ENCODE assay signal across 21 cellular contexts in the genomic region with DNA sequence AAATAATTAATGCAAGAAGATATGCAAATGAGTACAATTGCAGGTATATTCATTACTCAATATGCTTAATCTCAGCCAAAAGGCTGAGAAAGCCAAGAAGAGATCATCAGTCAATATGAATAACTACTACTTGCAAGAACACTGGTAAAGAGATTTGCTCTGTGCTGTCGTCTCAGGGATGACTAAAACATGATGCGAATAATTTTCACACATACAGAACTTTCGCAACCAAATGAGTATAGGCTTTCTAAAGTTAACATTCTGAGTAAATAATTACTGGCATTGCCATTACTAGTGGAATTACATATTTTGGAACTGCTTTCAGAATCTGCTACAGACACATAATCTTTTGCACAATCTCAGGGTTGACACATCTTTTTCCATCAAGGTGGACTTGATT. TPM values are rescaled to one million over a fixed set of nuclear protein-coding genes. Genes with fewer than 3 reads are reported as not detected.
DNase-seq lines count a peak whose midpoint lies in the region; ATAC-seq and TF ChIP-seq lines count a peak whose summit lies in the region.
"Had no signal": no experiment of that assay in that cellular context is flagged by ENCODE, and none has a peak within 500 bp of the region (broad histone marks: within the 10 kb centered on the region; RNA-seq: fewer than 3 reads in every experiment).

No MANE protein-coding gene starts in this region.

- CTCF ChIA-PET in activated naive CD4-positive, alpha-beta T cell treated with anti-CD3 and anti-CD28 coated beads, Interleukin-2, amount 10 ng/mL, durations not matched to agents 7 days and 5 days (lab: Charles Lee) = no interaction called here

- peak overlapping the region; percentile 91 to 96 for H3K27ac Mint-ChIP-seq in activated naive CD4-positive, alpha-beta T cell treated with anti-CD3 and anti-CD28 coated beads, Interleukin-2, amount 50 U/mL, for 72 hours
- H3K27ac Mint-ChIP-seq in activated naive CD4-positive, alpha-beta T cell treated with anti-CD3 and anti-CD28 coated beads, Interleukin-2, amount 10 ng/mL, durations not matched to agents 7 days and 5 days = no peak overlapping the region
- peak overlapping the region; percentile 94 for H3K27ac Mint-ChIP-seq in stimulated activated effector memory CD8-positive, alpha-beta T cell treated with anti-CD3 and anti-CD28 coated beads, Interleukin-12 subunit alpha, Interleukin-12 subunit beta, amount 100 ng/mL, for 72 hours
- H3K27ac Mint-ChIP-seq: activated CD8-positive, alpha-beta memory T cell treated with anti-CD3 and anti-CD28 coated beads, Interleukin-2, amount 10 ng/mL, durations not matched to agents 7 days and 5 days had no signal

- no peak for DNase-seq in activated naive CD4-positive, alpha-beta T cell treated with anti-CD3 and anti-CD28 coated beads, Interleukin-2, amount 50 U/mL, for 72 hours (ENCODE audit: low spot score in 2 of 2)
- DNase-seq in activated naive CD4-positive, alpha-beta T cell treated with anti-CD3 and anti-CD28 coated beads, Interleukin-2, amount 10 ng/mL, durations not matched to agents 7 days and 5 days = no peak
- peak; percentile 11 for DNase-seq in NB4 (ENCODE audit: low read depth)
- peak; percentile 7 for DNase-seq in choroid plexus epithelial cell (ENCODE audit: low read depth)
- no peak for DNase-seq in stimulated activated effector memory CD8-positive, alpha-beta T cell treated with anti-CD3 and anti-CD28 coated beads, Interleukin-12 subunit alpha, Interleukin-12 subunit beta, amount 100 ng/mL, for 72 hours (ENCODE audit: low spot score in 2 of 2)
- no peak for DNase-seq in hippocampal formation (lab: John Stamatoyannopoulos, UW)
- DNase-seq in nucleus accumbens (lab: John Stamatoyannopoulos, UW) = no peak
- DNase-seq in SKM-1 treated with dmso at 0.1 percent for 144 hours (lab: John Stamatoyannopoulos, UW; ENCODE audit: unreplicated experiment) = no peak
- DNase-seq: activated CD8-positive, alpha-beta memory T cell treated with anti-CD3 and anti-CD28 coated beads, Interleukin-2, amount 10 ng/mL, durations not matched to agents 7 days and 5 days; Caco-2; central memory CD4-positive, alpha-beta T cell; foreskin melanocyte; NCI-H1694; NCI-H2227 treated with DMSO at 0.1 percent for 48 hours; RPMI8226; sigmoid colon; stimulated activated CD4-positive, alpha-beta T cell treated with anti-CD3 and anti-CD28 coated beads, Interleukin-4, amount 100 ng/mL, for 4 hours had no signal

- TF ChIP-seq POLR2A in NB4 (IDR thresholded peaks at IDR 0.05; ENCODE audit: extremely low read depth, insufficient read length) = no peak

- no peak overlapping the region for H3K4me3 ChIP-seq in NB4 (ENCODE audit: low read depth, low read length)
- no peak overlapping the region for H3K4me3 ChIP-seq in choroid plexus epithelial cell (ENCODE audit: low read depth, low read length)
- H3K4me3 ChIP-seq: sigmoid colon had no signal

- H3K27me3 Mint-ChIP-seq in activated naive CD4-positive, alpha-beta T cell treated with anti-CD3 and anti-CD28 coated beads, Interleukin-2, amount 10 ng/mL, durations not matched to agents 7 days and 5 days = no peaks in the 10 kb centered on the region
- H3K27me3 Mint-ChIP-seq: activated CD8-positive, alpha-beta memory T cell treated with anti-CD3 and anti-CD28 coated beads, Interleukin-2, amount 10 ng/mL, durations not matched to agents 7 days and 5 days had no signal

- no peaks in the 10 kb centered on the region for H3K9me3 Mint-ChIP-seq in activated naive CD4-positive, alpha-beta T cell treated with anti-CD3 and anti-CD28 coated beads, Interleukin-2, amount 50 U/mL, for 72 hours
- H3K9me3 Mint-ChIP-seq in activated naive CD4-positive, alpha-beta T cell treated with anti-CD3 and anti-CD28 coated beads, Interleukin-2, amount 10 ng/mL, durations not matched to agents 7 days and 5 days = no peaks in the 10 kb centered on the region
- no peaks in the 10 kb centered on the region for H3K9me3 Mint-ChIP-seq in stimulated activated effector memory CD8-positive, alpha-beta T cell treated with anti-CD3 and anti-CD28 coated beads, Interleukin-12 subunit alpha, Interleukin-12 subunit beta, amount 100 ng/mL, for 72 hours

- H3K4me3 Mint-ChIP-seq in activated naive CD4-positive, alpha-beta T cell treated with anti-CD3 and anti-CD28 coated beads, Interleukin-2, amount 10 ng/mL, durations not matched to agents 7 days and 5 days = no peak overlapping the region
- peak overlapping the region; percentile 37 for H3K4me3 Mint-ChIP-seq in stimulated activated effector memory CD8-positive, alpha-beta T cell treated with anti-CD3 and anti-CD28 coated beads, Interleukin-12 subunit alpha, Interleukin-12 subunit beta, amount 100 ng/mL, for 72 hours
- H3K4me3 Mint-ChIP-seq: activated CD8-positive, alpha-beta memory T cell treated with anti-CD3 and anti-CD28 coated beads, Interleukin-2, amount 10 ng/mL, durations not matched to agents 7 days and 5 days had no signal

- ATAC-seq in activated naive CD4-positive, alpha-beta T cell treated with anti-CD3 and anti-CD28 coated beads, Interleukin-2, amount 50 U/mL, for 72 hours = peak; percentile 91 to 94
- ATAC-seq in stimulated activated effector memory CD8-positive, alpha-beta T cell treated with anti-CD3 and anti-CD28 coated beads, Interleukin-12 subunit alpha, Interleukin-12 subunit beta, amount 100 ng/mL, for 72 hours = peak; percentile 96
- ATAC-seq: activated CD8-positive, alpha-beta memory T cell treated with anti-CD3 and anti-CD28 coated beads, Interleukin-2, amount 10 ng/mL, durations not matched to agents 7 days and 5 days; HCT116; left lobe of liver had no signal

- TF ChIP-seq CTCF in NB4 (IDR thresholded peaks at IDR 0.05; ENCODE audit: low read depth, low read length) (no peak), choroid plexus epithelial cell (conservative IDR thresholded peaks at IDR 0.05; ENCODE audit: low read depth, low read length) (no peak)

- no peaks in the 10 kb centered on the region for H3K4me1 Mint-ChIP-seq in activated naive CD4-positive, alpha-beta T cell treated with anti-CD3 and anti-CD28 coated beads, Interleukin-2, amount 10 ng/mL, durations not matched to agents 7 days and 5 days
- H3K4me1 Mint-ChIP-seq in stimulated activated effector memory CD8-positive, alpha-beta T cell treated with anti-CD3 and anti-CD28 coated beads, Interleukin-12 subunit alpha, Interleukin-12 subunit beta, amount 100 ng/mL, for 72 hours = peaks cover 42% of the 10 kb centered on the region

- H3K36me3 Mint-ChIP-seq in activated naive CD4-positive, alpha-beta T cell treated with anti-CD3 and anti-CD28 coated beads, Interleukin-2, amount 50 U/mL, for 72 hours = peaks cover 42 to 50% of the 10 kb centered on the region in 2 donors
- peaks cover 82% of the 10 kb centered on the region for H3K36me3 Mint-ChIP-seq in activated naive CD4-positive, alpha-beta T cell treated with anti-CD3 and anti-CD28 coated beads, Interleukin-2, amount 10 ng/mL, durations not matched to agents 7 days and 5 days
- H3K36me3 Mint-ChIP-seq in stimulated activated effector memory CD8-positive, alpha-beta T cell treated with anti-CD3 and anti-CD28 coated beads, Interleukin-12 subunit alpha, Interleukin-12 subunit beta, amount 100 ng/mL, for 72 hours = no peaks in the 10 kb centered on the region

RNA-seq across cellular contexts. Expression of gene NCKAP1L, which starts 24.7 kb away (rescaled TPM):
- 100 to 1,000 TPM; 153 to 154 TPM for total RNA-seq in activated naive CD4-positive, alpha-beta T cell treated with anti-CD3 and anti-CD28 coated beads, Interleukin-2, amount 50 U/mL, for 72 hours
- total RNA-seq: Caco-2, HT1080 had no signal

RNA-seq across cellular contexts. Expression of gene PDE1B, which starts 27.2 kb away (rescaled TPM):
- 10 to 100 TPM; 24.1 to 33.6 TPM for total RNA-seq in activated naive CD4-positive, alpha-beta T cell treated with anti-CD3 and anti-CD28 coated beads, Interleukin-2, amount 50 U/mL, for 72 hours
- total RNA-seq: Caco-2, HT1080, osteoblast had no signal

RNA-seq across cellular contexts. Expression of gene GTSF1, which starts 48.8 kb away (rescaled TPM):
- total RNA-seq in activated naive CD4-positive, alpha-beta T cell treated with anti-CD3 and anti-CD28 coated beads, Interleukin-2, amount 50 U/mL, for 72 hours = 10 to 100 TPM in 1 of 2 donors, 1 to 10 TPM in 1; 9.3 to 10.1 TPM
- total RNA-seq: Caco-2, osteoblast, sigmoid colon had no signal

Comparison
In these comparisons a context has a peak if more than half of its experiments do, and no peak if none do; other contexts are left out.
1. DNase-seq: peak in NB4 (single experiment) and choroid plexus epithelial cell (single experiment); none in activated naive CD4-positive, alpha-beta T cell treated with anti-CD3 and anti-CD28 coated beads, Interleukin-2, amount 50 U/mL, for 72 hours (0 of 2), activated naive CD4-positive, alpha-beta T cell treated with anti-CD3 and anti-CD28 coated beads, Interleukin-2, amount 10 ng/mL, durations not matched to agents 7 days and 5 days (single experiment), stimulated activated effector memory CD8-positive, alpha-beta T cell treated with anti-CD3 and anti-CD28 coated beads, Interleukin-12 subunit alpha, Interleukin-12 subunit beta, amount 100 ng/mL, for 72 hours (0 of 2), hippocampal formation (0 of 2), nucleus accumbens (0 of 56) and SKM-1 treated with dmso at 0.1 percent for 144 hours (single experiment).